Comparison of ENCODE assay signal across 18 cellular contexts in genomic region chr17:50452627-50453300, GRCh38. TPM values are rescaled to one million over a fixed set of nuclear protein-coding genes. Genes with fewer than 3 reads are reported as not detected.
DNase-seq lines count a peak whose midpoint lies in the region; ATAC-seq and TF ChIP-seq lines count a peak whose summit lies in the region.
"Had no signal": no experiment of that assay in that cellular context is flagged by ENCODE, and none has a peak within 500 bp of the region (broad histone marks: within the 10 kb centered on the region; RNA-seq: fewer than 3 reads in every experiment).

No MANE protein-coding gene starts in this region.

- TF ChIP-seq CTCF in RWPE1 (conservative IDR thresholded peaks at IDR 0.05; ENCODE audit: low read depth): no peak
- TF ChIP-seq CTCF in lower lobe of right lung (IDR thresholded peaks at IDR 0.05): no peak

- no peak overlapping the region for H3K4me3 ChIP-seq in lower lobe of right lung
- no peak overlapping the region for H3K4me3 ChIP-seq in effector memory CD4-positive, alpha-beta T cell (ENCODE audit: insufficient read depth, low read depth, low read length, poor library complexity, severe bottlenecking)
- H3K4me3 ChIP-seq: MG63, vagina had no signal

- H3K36me3 ChIP-seq in lower lobe of right lung: peaks cover 3% of the 10 kb centered on the region
- H3K36me3 ChIP-seq in effector memory CD4-positive, alpha-beta T cell (ENCODE audit: control insufficient read depth, insufficient read depth, low read length): no peaks in the 10 kb centered on the region
- H3K36me3 ChIP-seq: MG63, neutrophil, vagina had no signal

- CTCF ChIA-PET in RWPE1 (lab: Yijun Ruan, JAX): interaction anchor here (0.8 kb wide), 1 partner anchor 22 kb away, joined by 3 read pairs; no protein-coding TSS in a partner anchor

- H3K27me3 ChIP-seq in lower lobe of right lung (ENCODE audit: low read depth): no peaks in the 10 kb centered on the region
- H3K27me3 ChIP-seq in effector memory CD4-positive, alpha-beta T cell (replicated peaks; ENCODE audit: control insufficient read depth, insufficient read depth, low read length, poor library complexity, severe bottlenecking): no peaks in the 10 kb centered on the region
- H3K27me3 ChIP-seq: foreskin keratinocyte, MG63, neutrophil, vagina had no signal

- H3K9me3 ChIP-seq in lower lobe of right lung: no peaks in the 10 kb centered on the region
- no peaks in the 10 kb centered on the region for H3K9me3 ChIP-seq in effector memory CD4-positive, alpha-beta T cell (ENCODE audit: control insufficient read depth, low read length)
- H3K9me3 ChIP-seq: MG63, neutrophil, vagina had no signal

- intact Hi-C loops in lower lobe of right lung (cut with DNase I): no loop called here
- intact Hi-C loops in cardiac septum (cut with DNase I): no loop called here

- peak; percentile 49 to 50 for ATAC-seq in lower lobe of right lung
- ATAC-seq: foreskin keratinocyte, T-cell had no signal

- POLR2A ChIA-PET in RWPE1 (lab: Yijun Ruan, JAX; ENCODE audit: low non-redundant PET): no interaction called here

- DNase-seq in EH (ENCODE audit: low read depth) (peak; percentile 41), HT-29 (ENCODE audit: low spot score) (peak; percentile 76), RWPE1 (ENCODE audit: low spot score) (peak; percentile 48), lower lobe of right lung (no peak), cardiac septum (ENCODE audit: low spot score) (no peak), DMS153 treated with DMSO at 0.1 percent for 48 hours (lab: John Stamatoyannopoulos, UW; ENCODE audit: unreplicated experiment) (no peak), D341Med (ENCODE audit: low spot score) (no peak)
- DNase-seq in effector memory CD4-positive, alpha-beta T cell: no peak
- DNase-seq: activated CD4-positive, alpha-beta memory T cell treated with anti-CD3 and anti-CD28 coated beads, Interleukin-2, amount 10 ng/mL, durations not matched to agents 7 days and 5 days; activated naive CD4-positive, alpha-beta T cell; CD4-positive, CD25-positive, alpha-beta regulatory T cell; kidney glomerular epithelial cell; MG63; NCI-H69; T-cell had no signal

- H3K27ac ChIP-seq in RWPE1: no peak overlapping the region
- H3K27ac ChIP-seq in lower lobe of right lung: peak overlapping the region; percentile 54
- no peak overlapping the region for H3K27ac ChIP-seq in effector memory CD4-positive, alpha-beta T cell (ENCODE audit: insufficient read depth, low read length, poor library complexity, severe bottlenecking)
- H3K27ac ChIP-seq: foreskin keratinocyte, neutrophil, vagina had no signal

- peaks cover 10% of the 10 kb centered on the region for H3K4me1 ChIP-seq in lower lobe of right lung
- H3K4me1 ChIP-seq in effector memory CD4-positive, alpha-beta T cell (ENCODE audit: control insufficient read depth, insufficient read depth, low read length, poor library complexity, severe bottlenecking): no peaks in the 10 kb centered on the region

RNA-seq across cellular contexts. Expression of gene CHAD, which starts 15.9 kb away (rescaled TPM):
- total RNA-seq in HT-29 (2014; rRNA removed; shearing (Covaris generic)): not detected in 2 replicates
- total RNA-seq in lower lobe of right lung (not detected), cardiac septum (0.30 TPM)
- total RNA-seq: activated CD4-positive, alpha-beta memory T cell treated with anti-CD3 and anti-CD28 coated beads, Interleukin-2, amount 10 ng/mL, durations not matched to agents 7 days and 5 days; CD4-positive, CD25-positive, alpha-beta regulatory T cell; foreskin keratinocyte; T-cell; vagina had no signal

RNA-seq across cellular contexts. Expression of gene RSAD1, which starts 25.9 kb away (rescaled TPM):
- 27.9 and 30.9 TPM in 2 replicates for total RNA-seq in HT-29 (2014; rRNA removed; shearing (Covaris generic))
- 29.2 TPM for total RNA-seq in lower lobe of right lung
- total RNA-seq in cardiac septum: 35.4 TPM

RNA-seq across cellular contexts. Expression of gene ACSF2, which starts 26.7 kb away (rescaled TPM):
- total RNA-seq in HT-29 (2014; rRNA removed; shearing (Covaris generic)): 60.0 and 66.2 TPM in 2 replicates
- total RNA-seq in lower lobe of right lung (70.4 TPM), cardiac septum (9.6 TPM)

RNA-seq across cellular contexts. Expression of gene LRRC59, which starts 55.4 kb away (rescaled TPM):
- 137 and 155 TPM in 2 replicates for total RNA-seq in HT-29 (2014; rRNA removed; shearing (Covaris generic))
- total RNA-seq in lower lobe of right lung (55.5 TPM), cardiac septum (32.9 TPM)

RNA-seq across cellular contexts. Expression of gene MYCBPAP, which starts 55.5 kb away (rescaled TPM):
- total RNA-seq in HT-29 (2014; rRNA removed; shearing (Covaris generic)): not detected in 2 replicates
- total RNA-seq in lower lobe of right lung (3.8 TPM), cardiac septum (0.13 TPM)
- total RNA-seq: vagina had no signal

Comparison
In these comparisons a context has a peak if more than half of its experiments do, and no peak if none do; other contexts are left out.
1. DNase-seq: peak in EH (single experiment), HT-29 (single experiment) and RWPE1 (single experiment); none in lower lobe of right lung (single experiment), effector memory CD4-positive, alpha-beta T cell (0 of 3), cardiac septum (single experiment), DMS153 treated with DMSO at 0.1 percent for 48 hours (single experiment) and D341Med (single experiment).